In genomic region chr2:219523031-219523671, GRCh38 we compare ENCODE assay signal across 1 cellular context.
TF ChIP-seq lines count a peak whose summit lies in the region.

No MANE protein-coding gene starts in this region.

TF ChIP-seq in K562, 482 proteins besides CTCF, POLR2A, EP300 and RAD21:
- TF ChIP-seq POU5F1 (IDR thresholded peaks at IDR 0.05; ENCODE audit: borderline replicate concordance, low read depth, low read length, partially characterized antibody) (no peak), ERF (CRISPR knock-in tag; IDR thresholded peaks at IDR 0.05) (0 out of 2 replicates have a peak, but pooled peaks have one; percentile 22), CAMTA2 (CRISPR knock-in tag; conservative IDR thresholded peaks at IDR 0.05) (0 out of 2 replicates have a peak, but pooled peaks have one; percentile 44), ZBTB7A (IDR thresholded peaks at IDR 0.05; ENCODE audit: borderline replicate concordance, control insufficient read depth, low read depth, low read length) (peak; percentile 18; the same call in 1 of the 2 replicates), NFRKB (IDR thresholded peaks at IDR 0.05; ENCODE audit: low read depth) (0 out of 2 replicates have a peak, but pooled peaks have one; percentile 33), POLR2H (tag; IDR thresholded peaks at IDR 0.05; ENCODE audit: low read depth) (no peak), DMBX1 (CRISPR knock-in tag; IDR thresholded peaks at IDR 0.05; ENCODE audit: borderline replicate concordance) (0 out of 2 replicates have a peak, but pooled peaks have one; percentile 52), ZNF589 (CRISPR knock-in tag; IDR thresholded peaks at IDR 0.05; ENCODE audit: low read depth) (0 out of 2 replicates have a peak, but pooled peaks have one; percentile 27), ZNF740 (CRISPR knock-in tag; IDR thresholded peaks at IDR 0.05) (0 out of 2 replicates have a peak, but pooled peaks have one; percentile 26), ZNF740 (tag; IDR thresholded peaks at IDR 0.05) (no peak), ZBTB5 (IDR thresholded peaks at IDR 0.05) (no peak), ZFX (CRISPR knock-in tag; IDR thresholded peaks at IDR 0.05) (peak; percentile 48), SPI1 (IDR thresholded peaks at IDR 0.05; ENCODE audit: borderline replicate concordance, low read depth, low read length) (peak; percentile 81), HMGN3 (IDR thresholded peaks at IDR 0.05; ENCODE audit: borderline replicate concordance, extremely low read depth, insufficient read length, low read depth, low read length) (peak; percentile 7)
